18 cellular contexts compared by ENCODE assay signal in genomic region chr11:12117200-12117995, GRCh38. TPM values are rescaled to one million over a fixed set of nuclear protein-coding genes. Genes with fewer than 3 reads are reported as not detected.
A peak's percentile ranks its signal among the peaks of the same experiment; 100 is the strongest.
DNase-seq lines count a peak whose midpoint lies in the region; ATAC-seq and TF ChIP-seq lines count a peak whose summit lies in the region.
"Had no signal": no experiment of that assay in that cellular context is flagged by ENCODE, and none has a peak within 500 bp of the region (broad histone marks: within the 10 kb centered on the region; RNA-seq: fewer than 3 reads in every experiment).

No MANE protein-coding gene starts in this region.

- POLR2A ChIA-PET in Caco-2 (lab: Charles Lee), result no interaction called here

- no peak overlapping the region for H3K4me3 Mint-ChIP-seq in Caco-2 (ENCODE audit: unreplicated experiment)
- H3K4me3 Mint-ChIP-seq in activated T-helper 17 cell treated with anti-CD3 and anti-CD28 coated beads, Interleukin-2, amount 50 U/mL, for 72 hours, result no peak overlapping the region
- H3K4me3 Mint-ChIP-seq: endodermal cell; memory B cell; stimulated activated memory B cell treated with anti-CD40 and anti-IgM and Interleukin-4, amounts not matched to agents 10 μg/mL and 1 μg/mL and 100 μg/mL, for 72 hours had no signal

- in situ Hi-C loops in GM23248 (cut with MboI), result no loop called here

- peak; percentile 69 for ATAC-seq in activated T-helper 17 cell treated with anti-CD3 and anti-CD28 coated beads, Interleukin-2, amount 50 U/mL, for 72 hours (replicated peaks)
- ATAC-seq: PC-3; stimulated activated memory B cell treated with anti-CD40 and anti-IgM and Interleukin-4, amounts not matched to agents 10 μg/mL and 1 μg/mL and 100 μg/mL, for 72 hours had no signal

- H3K27me3 Mint-ChIP-seq in Caco-2 (ENCODE audit: insufficient read depth, unreplicated experiment), result no peaks in the 10 kb centered on the region
- no peaks in the 10 kb centered on the region for H3K27me3 Mint-ChIP-seq in activated T-helper 17 cell treated with anti-CD3 and anti-CD28 coated beads, Interleukin-2, amount 50 U/mL, for 72 hours

- H3K79me2 ChIP-seq in GM23248 (ENCODE audit: insufficient read depth), result peaks cover 100% of the 10 kb centered on the region

- H3K27ac ChIP-seq in GM23248, result no peak overlapping the region
- H3K27ac ChIP-seq: BLaER1 had no signal

- peaks cover 15% of the 10 kb centered on the region for H3F3A ChIP-seq in GM23248 (ENCODE audit: insufficient read depth)

- no peak overlapping the region for H3K4me2 ChIP-seq in GM23248 (ENCODE audit: unreplicated experiment)

- no peak for DNase-seq in Caco-2
- DNase-seq in fibroblast of mammary gland (ENCODE audit: low read depth), result peak; percentile 45
- DNase-seq in renal cortical epithelial cell (ENCODE audit: low read depth), result peak; percentile 42
- no peak for DNase-seq in MG63
- no peak for DNase-seq in GM23248
- DNase-seq in amygdala (lab: John Stamatoyannopoulos, UW), result no peak
- no peak for DNase-seq in NCI-H1930 (lab: John Stamatoyannopoulos, UW)
- DNase-seq: endodermal cell; HCEC 1CT; hypothalamus; NCI-H1092 treated with DMSO at 0.1 percent for 48 hours; nucleus accumbens; PC-3; stimulated activated CD4-positive, alpha-beta T cell treated with anti-CD3 and anti-CD28 coated beads, Interleukin-1b, Interleukin-23, amount 100 ng/mL, for 48 hours had no signal

- intact Hi-C loops in Caco-2 (cut with micrococcal nuclease; ENCODE audit: unreplicated experiment), result no loop called here

- no peak overlapping the region for H2AFZ ChIP-seq in GM23248

- peak overlapping the region; percentile 86 for H3K27ac Mint-ChIP-seq in Caco-2 (ENCODE audit: unreplicated experiment)
- peak overlapping the region; percentile 22 for H3K27ac Mint-ChIP-seq in activated T-helper 17 cell treated with anti-CD3 and anti-CD28 coated beads, Interleukin-2, amount 50 U/mL, for 72 hours
- H3K27ac Mint-ChIP-seq: endodermal cell; memory B cell; stimulated activated memory B cell treated with anti-CD40 and anti-IgM and Interleukin-4, amounts not matched to agents 10 μg/mL and 1 μg/mL and 100 μg/mL, for 72 hours had no signal

- H3K27me3 ChIP-seq in Caco-2 (replicated peaks; ENCODE audit: control insufficient read depth, insufficient read depth, low read length) (no peaks in the 10 kb centered on the region), MG63 (no peaks in the 10 kb centered on the region), GM23248 (replicated peaks; ENCODE audit: insufficient read depth) (no peaks in the 10 kb centered on the region)
- H3K27me3 ChIP-seq: BLaER1 had no signal

- no peak overlapping the region for H3K4me3 ChIP-seq in Caco-2 (ENCODE audit: low read depth, low read length)
- no peak overlapping the region for H3K4me3 ChIP-seq in fibroblast of mammary gland (ENCODE audit: control insufficient read depth, low read depth, low read length)
- H3K4me3 ChIP-seq in MG63, result no peak overlapping the region
- no peak overlapping the region for H3K4me3 ChIP-seq in GM23248
- H3K4me3 ChIP-seq: BLaER1 had no signal

- H3K4me1 ChIP-seq in Caco-2 (peaks cover 90% of the 10 kb centered on the region), GM23248 (ENCODE audit: insufficient read depth) (peaks cover 20% of the 10 kb centered on the region)

- no TSS peak for BruUV-seq in Caco-2 (replicated peaks; lab: Mats Ljungman, UMichigan)

- H3K36me3 ChIP-seq in Caco-2 (ENCODE audit: control insufficient read depth, insufficient read depth, low read length), result peaks cover 2% of the 10 kb centered on the region; the same call in 1 of the 2 replicates
- peaks cover 28% of the 10 kb centered on the region for H3K36me3 ChIP-seq in MG63
- 0 out of 2 replicates have a peak, but pooled peaks cover 10% of the 10 kb centered on the region for H3K36me3 ChIP-seq in GM23248 (ENCODE audit: low read depth)
- H3K36me3 ChIP-seq: BLaER1 had no signal

- H3K9me3 ChIP-seq in Caco-2, result no peaks in the 10 kb centered on the region
- H3K9me3 ChIP-seq in MG63, result no peaks in the 10 kb centered on the region
- no peaks in the 10 kb centered on the region for H3K9me3 ChIP-seq in GM23248 (ENCODE audit: low read depth)
- H3K9me3 ChIP-seq: BLaER1 had no signal

- H3K9ac ChIP-seq in GM23248, result no peak overlapping the region
- H3K9ac ChIP-seq: BLaER1 had no signal

- CTCF ChIA-PET in Caco-2 (lab: Charles Lee), result interaction anchor here (0.6 kb wide), 1 partner anchor 102 kb away, joined by 4 read pairs; no protein-coding TSS in a partner anchor

- peaks cover 81% of the 10 kb centered on the region for H3K4me1 Mint-ChIP-seq in Caco-2 (ENCODE audit: low read depth, unreplicated experiment)
- H3K4me1 Mint-ChIP-seq in activated T-helper 17 cell treated with anti-CD3 and anti-CD28 coated beads, Interleukin-2, amount 50 U/mL, for 72 hours, result peaks cover 33% of the 10 kb centered on the region
- H3K4me1 Mint-ChIP-seq: memory B cell; stimulated activated memory B cell treated with anti-CD40 and anti-IgM and Interleukin-4, amounts not matched to agents 10 μg/mL and 1 μg/mL and 100 μg/mL, for 72 hours had no signal

- 80 to 82% methylated on average over 5 of the region's 5 CpGs for WGBS in GM23248 (ENCODE audit: low coverage in 1 of 2, low lambda C conversion rate in 2 of 2, missing lambda C conversion rate in 2 of 2), 2 experiments

- no peaks in the 10 kb centered on the region for H3K9me3 Mint-ChIP-seq in Caco-2 (ENCODE audit: unreplicated experiment)
- no peaks in the 10 kb centered on the region for H3K9me3 Mint-ChIP-seq in activated T-helper 17 cell treated with anti-CD3 and anti-CD28 coated beads, Interleukin-2, amount 50 U/mL, for 72 hours
- H3K9me3 Mint-ChIP-seq: endodermal cell; memory B cell; stimulated activated memory B cell treated with anti-CD40 and anti-IgM and Interleukin-4, amounts not matched to agents 10 μg/mL and 1 μg/mL and 100 μg/mL, for 72 hours had no signal

- no peak for TF ChIP-seq CTCF in Caco-2 (IDR thresholded peaks at IDR 0.05; ENCODE audit: insufficient read depth in 1 of 2, low read depth in 1 of 2, low read length in 1 of 2, severe bottlenecking in 1 of 2, unreplicated experiment in 1 of 2)
- no peak for TF ChIP-seq CTCF in fibroblast of mammary gland (conservative IDR thresholded peaks at IDR 0.05; ENCODE audit: control insufficient read depth, insufficient read depth, low read depth, low read length)

- no peaks in the 10 kb centered on the region for H3K9me2 ChIP-seq in GM23248 (ENCODE audit: insufficient read depth)

- peaks cover 76% of the 10 kb centered on the region for H3K36me3 Mint-ChIP-seq in Caco-2 (ENCODE audit: insufficient read depth, unreplicated experiment)
- peaks cover 21% of the 10 kb centered on the region for H3K36me3 Mint-ChIP-seq in activated T-helper 17 cell treated with anti-CD3 and anti-CD28 coated beads, Interleukin-2, amount 50 U/mL, for 72 hours (ENCODE audit: low read depth)
- H3K36me3 Mint-ChIP-seq: memory B cell; stimulated activated memory B cell treated with anti-CD40 and anti-IgM and Interleukin-4, amounts not matched to agents 10 μg/mL and 1 μg/mL and 100 μg/mL, for 72 hours had no signal

- no peaks in the 10 kb centered on the region for H4K20me1 ChIP-seq in GM23248 (ENCODE audit: insufficient read depth)
- H4K20me1 ChIP-seq: BLaER1 had no signal

RNA-seq across cellular contexts. Expression of gene MICAL2, which starts 7.0 kb away (rescaled TPM):
- total RNA-seq in Caco-2 (2022) (247 and 272 TPM in 2 replicates), renal cortical epithelial cell (266 and 361 TPM in 2 replicates)
- 100 to 1,000 TPM; 127 to 253 TPM for total RNA-seq in activated T-helper 17 cell treated with anti-CD3 and anti-CD28 coated beads, Interleukin-2, amount 50 U/mL, for 72 hours
- total RNA-seq in MG63 (2014; rRNA removed; shearing (Covaris generic); ENCODE audit: low replicate concordance), result 37.9 and 42.4 TPM in 2 replicates
- total RNA-seq in GM23248 (2014; rRNA removed; shearing (Covaris generic)), result 158 and 182 TPM in 2 replicates
- 81.6 and 83.3 TPM in 2 replicates for polyA plus RNA-seq in GM23248 (2016; fragmentation: Nextera tagmentation; extraction: Ambion mirVana)

Comparison
In these comparisons a context has a peak if more than half of its experiments do, and no peak if none do; other contexts are left out.
1. DNase-seq: peak in fibroblast of mammary gland (single experiment) and renal cortical epithelial cell (single experiment); none in Caco-2 (0 of 2), MG63 (single experiment), GM23248 (single experiment), amygdala (0 of 56) and NCI-H1930 (0 of 2).